Comparison of ENCODE assay signal across 9 cellular contexts in genomic region chr4:98466868-98467599, GRCh38.
A peak's percentile ranks its signal among the peaks of the same experiment; 100 is the strongest.
DNase-seq lines count a peak whose midpoint lies in the region; ATAC-seq and TF ChIP-seq lines count a peak whose summit lies in the region.
"Had no signal": no experiment of that assay in that cellular context is flagged by ENCODE, and none has a peak within 500 bp of the region (broad histone marks: within the 10 kb centered on the region; RNA-seq: fewer than 3 reads in every experiment).

No MANE protein-coding gene starts in this region.

- H3K4me1 ChIP-seq in mammary epithelial cell (ENCODE audit: insufficient read depth, low read length) (peaks cover 18% of the 10 kb centered on the region), trophoblast cell (ENCODE audit: control insufficient read depth in 1 of 2, insufficient read depth in 2 of 2, low read length in 2 of 2) (no peaks in the 10 kb centered on the region)

- H4K91ac ChIP-seq in trophoblast cell (ENCODE audit: low read depth, low read length): no peak overlapping the region

- H3K36me3 ChIP-seq in mammary epithelial cell (ENCODE audit: insufficient read depth, low read length): peaks cover 6% of the 10 kb centered on the region
- no peaks in the 10 kb centered on the region for H3K36me3 ChIP-seq in trophoblast cell (ENCODE audit: control insufficient read depth in 1 of 2, insufficient read depth in 2 of 2, low read length in 2 of 2)
- H3K36me3 ChIP-seq: neutrophil had no signal

- H2AK5ac ChIP-seq in trophoblast cell (ENCODE audit: low read length): peak overlapping the region; percentile 28

- H4K12ac ChIP-seq in trophoblast cell (ENCODE audit: low read depth, low read length): no peak overlapping the region

- peaks cover 21% of the 10 kb centered on the region for H3K36me3 Mint-ChIP-seq in activated CD4-positive, alpha-beta T cell treated with anti-CD3 and anti-CD28 coated beads for 36 hours (ENCODE audit: low read depth)

- WGBS in mammary epithelial cell (ENCODE audit: low coverage, missing lambda C conversion rate): 31% methylated on average over 8 of the region's 8 CpGs
- no CpG with 5 or more reads among the region's 8 CpGs for WGBS in trophoblast cell (ENCODE audit: extremely low coverage, insufficient coverage, insufficient read length)

- no peak for ATAC-seq in activated CD4-positive, alpha-beta T cell treated with anti-CD3 and anti-CD28 coated beads for 36 hours
- ATAC-seq in HG03039 (IDR thresholded peaks at IDR 0.05; ENCODE audit: unreplicated experiment) (peak; percentile 12), HG02981 (IDR thresholded peaks at IDR 0.05; ENCODE audit: unreplicated experiment) (no peak)

- peak overlapping the region; percentile 27 for H2BK12ac ChIP-seq in trophoblast cell (ENCODE audit: low read length)

- H3K27me3 ChIP-seq in mammary epithelial cell (ENCODE audit: insufficient read depth, low read length): no peaks in the 10 kb centered on the region
- no peaks in the 10 kb centered on the region for H3K27me3 ChIP-seq in trophoblast cell (ENCODE audit: insufficient read depth, low read length)

- peaks cover under 1% of the 10 kb centered on the region for H3K9me3 Mint-ChIP-seq in activated CD4-positive, alpha-beta T cell treated with anti-CD3 and anti-CD28 coated beads for 36 hours (ENCODE audit: low read depth)

- peak overlapping the region; percentile 37 for H3K27ac Mint-ChIP-seq in activated CD4-positive, alpha-beta T cell treated with anti-CD3 and anti-CD28 coated beads for 36 hours

- H3K4me3 Mint-ChIP-seq in activated CD4-positive, alpha-beta T cell treated with anti-CD3 and anti-CD28 coated beads for 36 hours: no peak overlapping the region

- H3K9ac ChIP-seq in mammary epithelial cell (ENCODE audit: insufficient read depth, low read length): no peak overlapping the region
- H3K9ac ChIP-seq in trophoblast cell (ENCODE audit: low read length): no peak overlapping the region

- no peak overlapping the region for H3K14ac ChIP-seq in trophoblast cell (ENCODE audit: low read length)

- no peak overlapping the region for H3K4ac ChIP-seq in trophoblast cell (ENCODE audit: low read depth, low read length)

- H3K9me3 ChIP-seq in mammary epithelial cell (replicated peaks; ENCODE audit: insufficient read depth, low read length) (peaks cover 2% of the 10 kb centered on the region), trophoblast cell (ENCODE audit: insufficient read depth, low read depth, low read length) (no peaks in the 10 kb centered on the region)
- H3K9me3 ChIP-seq: neutrophil had no signal

- no peak for DNase-seq in activated CD4-positive, alpha-beta T cell treated with anti-CD3 and anti-CD28 coated beads for 36 hours
- DNase-seq in activated CD4-positive, alpha-beta T cell treated with anti-CD3 and anti-CD28 coated beads for 1 hour: no peak
- no peak for DNase-seq in mammary epithelial cell
- no peak for DNase-seq in trophoblast cell
- DNase-seq in SHP77 (lab: John Stamatoyannopoulos, UW): no peak
- no peak for DNase-seq in AML-193 (lab: John Stamatoyannopoulos, UW)

- H3K79me1 ChIP-seq in trophoblast cell (ENCODE audit: low read length): no peaks in the 10 kb centered on the region

- POLR2A ChIA-PET in activated CD4-positive, alpha-beta T cell treated with anti-CD3 and anti-CD28 coated beads for 36 hours (lab: Charles Lee): interaction anchor here (0.7 kb wide), 1 partner anchor 461 kb away, joined by 4 read pairs; no protein-coding TSS in a partner anchor

- H3K4me3 ChIP-seq in mammary epithelial cell (replicated peaks in 1 of 3; ENCODE audit: insufficient read depth in 1 of 3, low read depth in 2 of 3, low read length in 3 of 3): no peak overlapping the region
- H3K4me3 ChIP-seq in trophoblast cell (ENCODE audit: low read depth, low read length): no peak overlapping the region

- no peak overlapping the region for H3K18ac ChIP-seq in trophoblast cell (ENCODE audit: low read length)

- no peak overlapping the region for H2BK120ac ChIP-seq in trophoblast cell (ENCODE audit: insufficient read depth, low read length, poor library complexity)

- dilution Hi-C loops in mammary epithelial cell (cut with HindIII; ENCODE audit: low sequenced_read_pairs): no loop called here

- H3K23ac ChIP-seq in trophoblast cell (ENCODE audit: low read length): no peak overlapping the region

- no peak for TF ChIP-seq CTCF in mammary epithelial cell (conservative IDR thresholded peaks at IDR 0.05 in 1 of 2, IDR thresholded peaks at IDR 0.05 in 1 of 2; ENCODE audit: extremely low read depth in 1 of 2, insufficient read depth in 1 of 2, low read depth in 1 of 2, low read length in 2 of 2)

- no peak overlapping the region for H2BK5ac ChIP-seq in trophoblast cell (ENCODE audit: low read depth, low read length, poor library complexity)

- no peaks in the 10 kb centered on the region for H3K79me2 ChIP-seq in mammary epithelial cell (ENCODE audit: insufficient read depth, low read length)
- H3K79me2 ChIP-seq in trophoblast cell (ENCODE audit: control insufficient read depth, insufficient read depth, low read length, poor library complexity): no peaks in the 10 kb centered on the region

- H3K27ac ChIP-seq in mammary epithelial cell (ENCODE audit: insufficient read depth, low read depth, low read length) (no peak overlapping the region), trophoblast cell (ENCODE audit: low read depth, low read length) (no peak overlapping the region)
- H3K27ac ChIP-seq: neutrophil had no signal

- no TSS peak for BruUV-seq in mammary epithelial cell (replicated peaks; lab: Mats Ljungman, UMichigan)

- H3K4me2 ChIP-seq in mammary epithelial cell (ENCODE audit: insufficient read depth, low read depth, low read length): no peak overlapping the region
- no peak overlapping the region for H3K4me2 ChIP-seq in trophoblast cell (ENCODE audit: low read length)

- no peak overlapping the region for H4K8ac ChIP-seq in trophoblast cell (ENCODE audit: low read depth, low read length)

- no peaks in the 10 kb centered on the region for H3K27me3 Mint-ChIP-seq in activated CD4-positive, alpha-beta T cell treated with anti-CD3 and anti-CD28 coated beads for 36 hours

- H2AFZ ChIP-seq in mammary epithelial cell (ENCODE audit: low read depth, low read length): peak overlapping the region; percentile 24
- no peak overlapping the region for H2AFZ ChIP-seq in trophoblast cell (ENCODE audit: insufficient read depth, low read length, poor library complexity)

- intact Hi-C loops in activated CD4-positive, alpha-beta T cell treated with anti-CD3 and anti-CD28 coated beads for 36 hours (cut with DNase I, micrococcal nuclease): loop anchor here (1.0 to 10.0 kb wide), 14 partner anchors 135 to 938 kb away; partner anchors contain the start of genes METAP1 (in 2 of the 2), EIF4E (in 1 of the 2) and TSPAN5 (in 1 of the 2)
- intact Hi-C loops in mammary epithelial cell (cut with micrococcal nuclease): loop anchor here (1.0 to 5.0 kb wide), 10 partner anchors 79 to 589 kb away; partner anchors contain the start of genes EIF4E and METAP1

- no peaks in the 10 kb centered on the region for H4K20me1 ChIP-seq in mammary epithelial cell (ENCODE audit: insufficient read depth, low read length)

- in situ Hi-C loops in mammary epithelial cell (cut with MboI; ENCODE audit: low sequenced_read_pairs in 2 of 2): loop anchor here in 1 of 2 donors (25.0 kb wide), 1 partner anchor 395 kb away; no protein-coding TSS in a partner anchor

- H3K4me1 Mint-ChIP-seq in activated CD4-positive, alpha-beta T cell treated with anti-CD3 and anti-CD28 coated beads for 36 hours: peaks cover 23% of the 10 kb centered on the region

- CTCF ChIA-PET in activated CD4-positive, alpha-beta T cell treated with anti-CD3 and anti-CD28 coated beads for 36 hours (lab: Charles Lee): interaction anchor here (0.6 to 2.1 kb wide), 28 partner anchors 8 to 938 kb away, joined by 3 to 21 read pairs (median 4); no protein-coding TSS in a partner anchor
- CTCF ChIA-PET in mammary epithelial cell (lab: Charles Lee; ENCODE audit: low non-redundant PET): interaction anchor here (0.5 to 0.7 kb wide), 3 partner anchors 19 to 242 kb away, joined by 3 read pairs; no protein-coding TSS in a partner anchor
